In genomic region chr18:25351773-25352628, GRCh38 we compare ENCODE assay signal across 1 cellular context.
A peak's percentile ranks its signal among the peaks of the same experiment; 100 is the strongest.
TF ChIP-seq lines count a peak whose summit lies in the region.

ZNF521 (minus strand) TSS chr18:25352166; CDS start chr18:25350946, 1,220 bp downstream.

TF ChIP-seq in H1, 55 proteins besides CTCF, POLR2A, EP300 and RAD21 (continued from another document):
- no peak for TF ChIP-seq CHD2 (IDR thresholded peaks at IDR 0.05; ENCODE audit: low read length)
- TF ChIP-seq BACH1 (IDR thresholded peaks at IDR 0.05; ENCODE audit: low read length): no peak
- no peak for TF ChIP-seq SP4 (IDR thresholded peaks at IDR 0.05; ENCODE audit: low read length)
- peak; percentile 95 for TF ChIP-seq ASH2L (IDR thresholded peaks at IDR 0.05; ENCODE audit: low read length)
- TF ChIP-seq KDM5A (IDR thresholded peaks at IDR 0.05; ENCODE audit: low read length): no peak
- TF ChIP-seq USF2 (IDR thresholded peaks at IDR 0.05; ENCODE audit: low read length): no peak
- TF ChIP-seq YY1 (IDR thresholded peaks at IDR 0.05; ENCODE audit: low read depth, low read length): peak; percentile 31; the same call in 1 of the 2 replicates
- TF ChIP-seq HDAC2 (IDR thresholded peaks at IDR 0.05; ENCODE audit: borderline replicate concordance in 1 of 2, low read depth in 2 of 2, low read length in 2 of 2): 0 out of 4 replicates have a peak, but pooled peaks of 1 of the 2 experiments have one; percentile 43
- no peak for TF ChIP-seq GTF2F1 (IDR thresholded peaks at IDR 0.05; ENCODE audit: borderline replicate concordance, low read depth, low read length)
- peak; percentile 43 for TF ChIP-seq KDM4A (IDR thresholded peaks at IDR 0.05; ENCODE audit: low read depth, low read length, severe bottlenecking)
- peak; percentile 83 for TF ChIP-seq SP1 (IDR thresholded peaks at IDR 0.05; ENCODE audit: low read depth, low read length)
- 0 out of 2 replicates have a peak, but pooled peaks have one; percentile 17 for TF ChIP-seq TBP (IDR thresholded peaks at IDR 0.05; ENCODE audit: low read depth, low read length)
- TF ChIP-seq MAX (IDR thresholded peaks at IDR 0.05): 0 out of 2 replicates have a peak, but pooled peaks have one; percentile 36
- no peak for TF ChIP-seq CHD7 (IDR thresholded peaks at IDR 0.05; ENCODE audit: insufficient replicate concordance, low read length)
- 0 out of 4 replicates have a peak, but pooled peaks of 1 of the 2 experiments have one; percentile 58 for TF ChIP-seq SIN3A (conservative IDR thresholded peaks at IDR 0.05 in 1 of 2, IDR thresholded peaks at IDR 0.05 in 1 of 2; ENCODE audit: low read depth in 1 of 2, low read length in 2 of 2)
- peak; percentile 63; the same call in 1 of the 2 replicates for TF ChIP-seq TAF1 (IDR thresholded peaks at IDR 0.05; ENCODE audit: low read depth, low read length)
- TF ChIP-seq POLR2AphosphoS5 (IDR thresholded peaks at IDR 0.05; ENCODE audit: low read depth, low read length): peak; percentile 13; the same call in 1 of the 2 replicates
